Comparison of ENCODE assay signal across 27 cellular contexts in genomic region chr12:90501412-90501811, GRCh38.
"Had no signal": no experiment of that assay in that cellular context is flagged by ENCODE, and none has a peak within 500 bp of the region (broad histone marks: within the 10 kb centered on the region; RNA-seq: fewer than 3 reads in every experiment).

No MANE protein-coding gene starts in this region.

- H3K9me3 ChIP-seq: stomach, testis, thoracic aorta, thyroid gland, tibial artery, transverse colon, upper lobe of left lung, upper lobe of right lung, uterus, vagina had no signal

- ATAC-seq: stimulated activated effector memory CD8-positive, alpha-beta T cell treated with anti-CD3 and anti-CD28 coated beads, Interleukin-12 subunit alpha, Interleukin-12 subunit beta, amount 100 ng/mL, for 72 hours; stimulated activated memory B cell treated with anti-CD40 and anti-IgM and Interleukin-4, amounts not matched to agents 10 μg/mL and 1 μg/mL and 100 μg/mL, for 72 hours; stimulated activated naive B cell treated with anti-CD40 and anti-IgM and Interleukin-4, amounts not matched to agents 10 μg/mL and 1 μg/mL and 100 μg/mL, for 72 hours; stimulated activated naive CD8-positive, alpha-beta T cell treated with anti-CD3 and anti-CD28 coated beads, Interleukin-15, amount 100 ng/mL, for 72 hours; stimulated activated naive CD8-positive, alpha-beta T cell treated with anti-CD3 and anti-CD28 coated beads, Interleukin-15, Interleukin-2, amounts not matched to agents 100 U/mL and 50 U/mL, for 24 hours; upper lobe of right lung had no signal

- H3K27me3 ChIP-seq: stomach, suprapubic skin, testis, thyroid gland, tibial artery, tibial nerve, transverse colon, upper lobe of left lung, upper lobe of right lung, uterus, vagina had no signal

- H3K4me1 ChIP-seq: stomach, suprapubic skin, testis, thyroid gland, tibial artery, tibial nerve, transverse colon, upper lobe of left lung, upper lobe of right lung, uterus, vagina had no signal

- H3K27ac ChIP-seq: stomach, suprapubic skin, testis, thoracic aorta, thyroid gland, tibial artery, tibial nerve, transverse colon, upper lobe of left lung, upper lobe of right lung, uterus, vagina had no signal

- H3K4me3 ChIP-seq: stomach, suprapubic skin, testis, thoracic aorta, thyroid gland, tibial artery, tibial nerve, transverse colon, upper lobe of left lung, upper lobe of right lung, uterus, vagina had no signal

- FAIRE-seq: urothelium cell line had no signal

- H3K36me3 ChIP-seq: stomach, suprapubic skin, thoracic aorta, thyroid gland, tibial artery, tibial nerve, transverse colon, upper lobe of left lung, upper lobe of right lung, uterus, vagina had no signal

- DNase-seq: stimulated activated CD4-positive, alpha-beta T cell treated with anti-CD3 and anti-CD28 coated beads, Interleukin-2, amount 100 ng/mL, for 48 hours; stimulated activated CD4-positive, alpha-beta T cell treated with anti-CD3 and anti-CD28 coated beads, Interleukin-4, amount 100 ng/mL, for 1 hour; stimulated activated CD4-positive, alpha-beta T cell treated with anti-CD3 and anti-CD28 coated beads, Interleukin-4, amount 100 ng/mL, for 24 hours; stimulated activated CD4-positive, alpha-beta T cell treated with anti-CD3 and anti-CD28 coated beads, Interleukin-4, amount 100 ng/mL, for 4 hours; stimulated activated CD8-positive, alpha-beta memory T cell treated with anti-CD3 and anti-CD28 coated beads, Interleukin-4, amount 100 ng/mL, for 48 hours; stimulated activated naive B cell treated with anti-CD40 and anti-IgM and Interleukin-4, amounts not matched to agents 10 μg/mL and 1 μg/mL and 100 μg/mL, for 72 hours; stimulated activated naive CD4-positive, alpha-beta T cell; stimulated activated naive CD4-positive, alpha-beta T cell treated with Interleukin-2 at 50 U/mL for 16 hours; stimulated activated naive CD8-positive, alpha-beta T cell treated with anti-CD3 and anti-CD28 coated beads, Interleukin-15, amount 100 ng/mL, for 72 hours; stimulated activated naive CD8-positive, alpha-beta T cell treated with anti-CD3 and anti-CD28 coated beads, Interleukin-15, Interleukin-2, amounts not matched to agents 100 U/mL and 50 U/mL, for 24 hours; stomach; substantia nigra; testis; thyroid gland; tibial artery; transverse colon; trophoblast cell; upper lobe of left lung; upper lobe of right lung; uterus had no signal
